10 cellular contexts compared by ENCODE assay signal in the genomic region with DNA sequence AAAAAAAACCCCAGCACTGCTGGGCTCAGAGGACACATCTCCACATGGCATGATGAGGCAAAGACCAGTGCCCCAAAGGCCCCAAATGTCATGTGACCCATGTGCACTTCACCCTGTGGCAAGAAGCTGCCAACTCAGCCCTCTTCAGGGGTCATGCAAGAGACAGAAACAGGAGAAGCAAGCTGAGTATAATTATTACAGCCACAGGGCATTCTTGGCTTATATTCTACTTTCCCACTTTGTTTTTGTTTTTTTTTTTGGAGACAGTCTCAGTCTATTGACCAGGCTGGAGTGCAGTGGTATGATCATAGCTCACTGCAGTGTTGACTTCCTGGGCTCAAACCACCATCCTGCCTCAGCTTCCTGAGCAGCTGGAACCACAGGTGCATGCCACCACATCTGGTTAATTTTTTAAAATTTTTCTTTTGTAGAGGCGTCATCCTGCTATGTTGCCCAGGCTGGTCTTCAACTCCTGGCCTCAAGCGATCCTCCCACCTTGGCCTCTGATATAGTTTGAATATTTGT. TPM values are rescaled to one million over a fixed set of nuclear protein-coding genes. Genes with fewer than 3 reads are reported as not detected.
DNase-seq lines count a peak whose midpoint lies in the region; ATAC-seq and TF ChIP-seq lines count a peak whose summit lies in the region.
"Had no signal": no experiment of that assay in that cellular context is flagged by ENCODE, and none has a peak within 500 bp of the region (broad histone marks: within the 10 kb centered on the region; RNA-seq: fewer than 3 reads in every experiment).

No MANE protein-coding gene starts in this region.

- no peak overlapping the region for H2BK15ac ChIP-seq in IMR-90 (ENCODE audit: low read depth, low read length)

- H3K27me3 ChIP-seq in IMR-90 (ENCODE audit: control insufficient read depth, insufficient read depth, low read length) = no peaks in the 10 kb centered on the region

- intact Hi-C loops in activated CD4-positive, alpha-beta T cell treated with anti-CD3 and anti-CD28 coated beads, Interleukin-2, amount 10 ng/mL, durations not matched to agents 24 days and 14 days (cut with micrococcal nuclease) = no loop called here
- intact Hi-C loops in IMR-90 (cut with micrococcal nuclease) (no loop called here), sciatic nerve (cut with DNase I) (no loop called here)

- H3K9ac ChIP-seq in IMR-90 (ENCODE audit: low read depth, low read length) = no peak overlapping the region
- H3K9ac ChIP-seq: GM23248 had no signal

- ATAC-seq in IMR-90 (ENCODE audit: low read depth) = no peak
- ATAC-seq in activated naive CD8-positive, alpha-beta T cell treated with anti-CD3 and anti-CD28 coated beads, Interleukin-2, amount 10 ng/mL, durations not matched to agents 7 days and 5 days (ENCODE audit: low read depth) = peak; percentile 61
- ATAC-seq in sciatic nerve = peak; percentile 36

- H3K27me3 Mint-ChIP-seq in activated CD4-positive, alpha-beta T cell treated with anti-CD3 and anti-CD28 coated beads, Interleukin-2, amount 10 ng/mL, durations not matched to agents 24 days and 14 days = no peaks in the 10 kb centered on the region
- no peaks in the 10 kb centered on the region for H3K27me3 Mint-ChIP-seq in activated naive CD8-positive, alpha-beta T cell treated with anti-CD3 and anti-CD28 coated beads, Interleukin-2, amount 10 ng/mL, durations not matched to agents 7 days and 5 days

- no peak overlapping the region for H2BK20ac ChIP-seq in IMR-90 (ENCODE audit: low read depth, low read length)

- CTCF ChIA-PET in IMR-90 (lab: Yijun Ruan, JAX) = no interaction called here
- CTCF ChIA-PET in GM10248 (lab: Yijun Ruan, JAX) = interaction anchor here (0.7 to 1.4 kb wide), 2 partner anchors 87 to 656 kb away, joined by 3 read pairs; no protein-coding TSS in a partner anchor

- H3K9me3 Mint-ChIP-seq in activated CD4-positive, alpha-beta T cell treated with anti-CD3 and anti-CD28 coated beads, Interleukin-2, amount 10 ng/mL, durations not matched to agents 24 days and 14 days = peaks cover 5% of the 10 kb centered on the region
- H3K9me3 Mint-ChIP-seq in activated naive CD8-positive, alpha-beta T cell treated with anti-CD3 and anti-CD28 coated beads, Interleukin-2, amount 10 ng/mL, durations not matched to agents 7 days and 5 days = peaks cover 3% of the 10 kb centered on the region

- WGBS in IMR-90 (ENCODE audit: extremely low coverage in 2 of 2, insufficient read length in 1 of 2), 2 experiments = no CpG with 5 or more reads among the region's 2 CpGs

- H3K4me1 ChIP-seq in IMR-90 (ENCODE audit: control insufficient read depth, insufficient read depth, low read length) = peaks cover 17% of the 10 kb centered on the region

- H4K20me1 ChIP-seq in IMR-90 (ENCODE audit: insufficient read depth, low read length) = no peaks in the 10 kb centered on the region

- DNase-seq in activated CD4-positive, alpha-beta T cell treated with anti-CD3 and anti-CD28 coated beads, Interleukin-2, amount 10 ng/mL, durations not matched to agents 24 days and 14 days = peak; percentile 80
- no peak for DNase-seq in activated CD4-positive, alpha-beta T cell treated with anti-CD3 and anti-CD28 coated beads for 4 hours
- DNase-seq in IMR-90 = no peak
- DNase-seq in activated naive CD8-positive, alpha-beta T cell treated with anti-CD3 and anti-CD28 coated beads, Interleukin-2, amount 10 ng/mL, durations not matched to agents 7 days and 5 days = peak; percentile 49
- no peak for DNase-seq in sciatic nerve (ENCODE audit: low spot score)
- DNase-seq in NCI-H1930 (lab: John Stamatoyannopoulos, UW) = no peak
- no peak for DNase-seq in GM10248 (ENCODE audit: extremely low spot score)
- DNase-seq in epidermal melanocyte (ENCODE audit: insufficient read length, low spot score) = no peak
- DNase-seq: GM23248, NCI-H2107 had no signal

- no peak overlapping the region for H2AK9ac ChIP-seq in IMR-90 (replicated peaks; ENCODE audit: low read depth, low read length, poor library complexity)

- POLR2A ChIA-PET in IMR-90 (lab: Charles Lee; ENCODE audit: unreplicated experiment) = no interaction called here
- POLR2A ChIA-PET in activated naive CD8-positive, alpha-beta T cell treated with anti-CD3 and anti-CD28 coated beads, Interleukin-2, amount 10 ng/mL, durations not matched to agents 7 days and 5 days (lab: Charles Lee) = interaction anchor here (0.7 to 3.9 kb wide), 6 partner anchors 12 to 364 kb away, joined by 3 to 10 read pairs (median 4); a partner anchor contains a TSS
- POLR2A ChIA-PET in GM10248 (lab: Yijun Ruan, JAX) = interaction anchor here (0.6 kb wide), 2 partner anchors 14 to 186 kb away, joined by 3 read pairs; no protein-coding TSS in a partner anchor

- no peaks in the 10 kb centered on the region for H3K9me3 ChIP-seq in IMR-90 (ENCODE audit: control insufficient read depth, insufficient read depth, low read length)

- H3K14ac ChIP-seq in IMR-90 (replicated peaks; ENCODE audit: low read depth, low read length) = no peak overlapping the region

- no peak overlapping the region for H4K8ac ChIP-seq in IMR-90 (ENCODE audit: low read depth in 2 of 2, low read length in 2 of 2)

- peak overlapping the region; percentile 30; the same call in 1 of the 2 replicates for H2BK120ac ChIP-seq in IMR-90 (ENCODE audit: low read depth, low read length)

- H3K27ac Mint-ChIP-seq in activated CD4-positive, alpha-beta T cell treated with anti-CD3 and anti-CD28 coated beads, Interleukin-2, amount 10 ng/mL, durations not matched to agents 24 days and 14 days = peak overlapping the region; percentile 91
- H3K27ac Mint-ChIP-seq in activated naive CD8-positive, alpha-beta T cell treated with anti-CD3 and anti-CD28 coated beads, Interleukin-2, amount 10 ng/mL, durations not matched to agents 7 days and 5 days = peak overlapping the region; percentile 90

- TF ChIP-seq CTCF in IMR-90 (conservative IDR thresholded peaks at IDR 0.05; ENCODE audit: low read depth, low read length) = no peak
- no peak for TF ChIP-seq CTCF in GM10248 (IDR thresholded peaks at IDR 0.05; ENCODE audit: control extremely low read depth, extremely low read depth, low read depth, missing control alignments)

- dilution Hi-C loops in IMR-90 (cut with HindIII; ENCODE audit: low sequenced_read_pairs, unreplicated experiment) = no loop called here

- H3K4me1 Mint-ChIP-seq in activated CD4-positive, alpha-beta T cell treated with anti-CD3 and anti-CD28 coated beads, Interleukin-2, amount 10 ng/mL, durations not matched to agents 24 days and 14 days = peaks cover 31% of the 10 kb centered on the region
- H3K4me1 Mint-ChIP-seq in activated naive CD8-positive, alpha-beta T cell treated with anti-CD3 and anti-CD28 coated beads, Interleukin-2, amount 10 ng/mL, durations not matched to agents 7 days and 5 days = peaks cover 38% of the 10 kb centered on the region

- H2AK5ac ChIP-seq in IMR-90 (ENCODE audit: low read depth, low read length) = peak overlapping the region; percentile 34; the same call in 1 of the 2 replicates

- H3K9me1 ChIP-seq in IMR-90 (ENCODE audit: insufficient read depth, low read length) = no peaks in the 10 kb centered on the region

- no peak overlapping the region for H3K56ac ChIP-seq in IMR-90 (ENCODE audit: extremely low read depth, insufficient read depth, low read length)

- no peaks in the 10 kb centered on the region for H3K36me3 ChIP-seq in IMR-90 (ENCODE audit: control insufficient read depth, insufficient read depth, low read length)

- H3K23ac ChIP-seq in IMR-90 (ENCODE audit: low read depth, low read length) = peak overlapping the region; percentile 48; the same call in 1 of the 2 replicates

- no peak overlapping the region for H3K4ac ChIP-seq in IMR-90 (ENCODE audit: low read depth, low read length)

- H3K4me3 Mint-ChIP-seq in activated CD4-positive, alpha-beta T cell treated with anti-CD3 and anti-CD28 coated beads, Interleukin-2, amount 10 ng/mL, durations not matched to agents 24 days and 14 days = peak overlapping the region; percentile 45
- H3K4me3 Mint-ChIP-seq in activated naive CD8-positive, alpha-beta T cell treated with anti-CD3 and anti-CD28 coated beads, Interleukin-2, amount 10 ng/mL, durations not matched to agents 7 days and 5 days = peak overlapping the region; percentile 54

- H4K91ac ChIP-seq in IMR-90 (ENCODE audit: insufficient read depth, low read depth, low read length) = no peak overlapping the region

- H4K5ac ChIP-seq in IMR-90 (ENCODE audit: low read depth, low read length) = no peak overlapping the region; the same call in 1 of the 2 replicates

- H2AFZ ChIP-seq in IMR-90 (replicated peaks; ENCODE audit: low read length, poor library complexity) = no peak overlapping the region
- H2AFZ ChIP-seq: GM23248 had no signal

- no peak overlapping the region for H3K4me2 ChIP-seq in IMR-90 (ENCODE audit: low read depth, low read length)

- no peak for TF ChIP-seq RAD21 in IMR-90 (IDR thresholded peaks at IDR 0.05; ENCODE audit: low read length)

- no peak overlapping the region for H3K4me3 ChIP-seq in IMR-90 (ENCODE audit: insufficient read depth, low read depth, low read length)
- H3K4me3 ChIP-seq: GM23248 had no signal

- H3K36me3 Mint-ChIP-seq in activated CD4-positive, alpha-beta T cell treated with anti-CD3 and anti-CD28 coated beads, Interleukin-2, amount 10 ng/mL, durations not matched to agents 24 days and 14 days (ENCODE audit: low read depth) = peaks cover 5% of the 10 kb centered on the region
- H3K36me3 Mint-ChIP-seq in activated naive CD8-positive, alpha-beta T cell treated with anti-CD3 and anti-CD28 coated beads, Interleukin-2, amount 10 ng/mL, durations not matched to agents 7 days and 5 days = peaks cover 4% of the 10 kb centered on the region

- H3K18ac ChIP-seq in IMR-90 (ENCODE audit: low read depth, low read length) = 0 out of 2 replicates have a peak overlapping the region, but pooled peaks have one; percentile 11

- no peak for TF ChIP-seq POLR2A in IMR-90 (IDR thresholded peaks at IDR 0.05; ENCODE audit: low read depth, low read length)

- H2BK5ac ChIP-seq in IMR-90 (ENCODE audit: low read depth, low read length, poor library complexity, severe bottlenecking) = no peak overlapping the region

- in situ Hi-C loops in IMR-90 (cut with MboI; ENCODE audit: low sequenced_read_pairs) = no loop called here

- BruUV-seq in IMR-90 (replicated peaks; lab: Mats Ljungman, UMichigan) = no TSS peak

- H3K27ac ChIP-seq in IMR-90 (ENCODE audit: insufficient read depth, low read length) = peak overlapping the region; percentile 7; the same call in 1 of the 2 replicates
- H3K27ac ChIP-seq: GM23248 had no signal

- H3K79me1 ChIP-seq in IMR-90 (ENCODE audit: low read depth in 1 of 2, low read length in 2 of 2) = no peaks in the 10 kb centered on the region

RNA-seq across cellular contexts. Expression of a gene that starts 32.7 kb away (rescaled TPM):
- total RNA-seq in activated CD4-positive, alpha-beta T cell treated with anti-CD3 and anti-CD28 coated beads, Interleukin-2, amount 10 ng/mL, durations not matched to agents 24 days and 14 days = 163 and 170 TPM in 2 replicates
- total RNA-seq in IMR-90 (2012; rRNA removed) = 96.9 and 113 TPM in 2 replicates
- 203 and 206 TPM in 2 replicates for polyA plus RNA-seq in IMR-90 (2012; rRNA removed)
- 126 and 616 TPM in 2 replicates for polyA plus RNA-seq in IMR-90 (2012; cell fraction: cytosol; rRNA removed)
- 97.8 and 160 TPM in 2 replicates for polyA plus RNA-seq in IMR-90 (2012; cell fraction: nucleus; rRNA removed; ENCODE audit: low replicate concordance)
- total RNA-seq in activated naive CD8-positive, alpha-beta T cell treated with anti-CD3 and anti-CD28 coated beads, Interleukin-2, amount 10 ng/mL, durations not matched to agents 7 days and 5 days = 100 to 1,000 TPM; 109 TPM
- total RNA-seq in sciatic nerve = 200 TPM

RNA-seq across cellular contexts. Expression of a gene that starts 48.9 kb away (rescaled TPM):
- 8.3 and 9.1 TPM in 2 replicates for total RNA-seq in activated CD4-positive, alpha-beta T cell treated with anti-CD3 and anti-CD28 coated beads, Interleukin-2, amount 10 ng/mL, durations not matched to agents 24 days and 14 days
- total RNA-seq in IMR-90 (2012; rRNA removed) = 8.6 and 10.0 TPM in 2 replicates
- 11.8 and 13.0 TPM in 2 replicates for polyA plus RNA-seq in IMR-90 (2012; rRNA removed)
- polyA plus RNA-seq in IMR-90 (2012; cell fraction: cytosol; rRNA removed) = 9.3 and 14.5 TPM in 2 replicates
- 7.9 and 13.2 TPM in 2 replicates for polyA plus RNA-seq in IMR-90 (2012; cell fraction: nucleus; rRNA removed; ENCODE audit: low replicate concordance)
- total RNA-seq in activated naive CD8-positive, alpha-beta T cell treated with anti-CD3 and anti-CD28 coated beads, Interleukin-2, amount 10 ng/mL, durations not matched to agents 7 days and 5 days = 10 to 100 TPM; 30.1 to 31.8 TPM
- 40.0 TPM for total RNA-seq in sciatic nerve

Comparison
In these comparisons a context has a peak if more than half of its experiments do, and no peak if none do; other contexts are left out.
1. DNase-seq: peak in activated CD4-positive, alpha-beta T cell treated with anti-CD3 and anti-CD28 coated beads, Interleukin-2, amount 10 ng/mL, durations not matched to agents 24 days and 14 days (single experiment) and activated naive CD8-positive, alpha-beta T cell treated with anti-CD3 and anti-CD28 coated beads, Interleukin-2, amount 10 ng/mL, durations not matched to agents 7 days and 5 days (single experiment); none in activated CD4-positive, alpha-beta T cell treated with anti-CD3 and anti-CD28 coated beads for 4 hours (0 of 2), IMR-90 (single experiment), sciatic nerve (single experiment), NCI-H1930 (0 of 2), GM10248 (single experiment) and epidermal melanocyte (single experiment).